Comparison of ENCODE assay signal across 1 cellular context in genomic region chr6:87297115-87297514, GRCh38.
TF ChIP-seq lines count a peak whose summit lies in the region.

No MANE protein-coding gene starts in this region.

TF ChIP-seq in IMR-90, 13 proteins besides CTCF, POLR2A, EP300 and RAD21 (continued from another document):
- no peak for TF ChIP-seq RFX5 (IDR thresholded peaks at IDR 0.05; ENCODE audit: low read depth, low read length)
- TF ChIP-seq CHD1 (IDR thresholded peaks at IDR 0.05; ENCODE audit: low read depth, low read length), result no peak
- no peak for TF ChIP-seq MXI1 (IDR thresholded peaks at IDR 0.05; ENCODE audit: borderline replicate concordance, low read depth, low read length)
- peak; percentile 46; the same call in 1 of the 2 replicates for TF ChIP-seq CEBPB (IDR thresholded peaks at IDR 0.05; ENCODE audit: low read depth, low read length)
